13 cellular contexts compared by ENCODE assay signal in the genomic region with DNA sequence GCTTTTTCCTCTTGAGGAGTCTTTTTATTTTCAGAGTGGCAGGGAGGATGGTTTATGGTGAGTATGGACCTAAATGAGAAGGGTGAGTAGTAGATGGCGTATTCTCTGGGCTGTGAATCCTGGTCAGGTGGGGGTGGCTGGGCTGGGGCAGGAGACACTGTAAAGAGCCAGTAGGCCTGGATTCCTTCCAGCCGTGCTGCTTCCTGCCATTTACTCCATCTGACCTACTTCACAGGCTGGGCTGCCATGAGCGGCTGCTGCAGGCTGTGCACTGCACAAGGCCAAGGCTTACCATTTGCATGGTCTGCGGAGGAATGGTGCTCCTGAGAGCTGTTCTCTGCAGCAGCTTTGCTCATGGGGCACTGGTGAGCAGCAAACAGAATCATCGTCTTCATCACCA.
DNase-seq lines count a peak whose midpoint lies in the region; ATAC-seq and TF ChIP-seq lines count a peak whose summit lies in the region.
"Had no signal": no experiment of that assay in that cellular context is flagged by ENCODE, and none has a peak within 500 bp of the region (broad histone marks: within the 10 kb centered on the region; RNA-seq: fewer than 3 reads in every experiment).

No MANE protein-coding gene starts in this region.

- intact Hi-C loops in stomach (cut with DNase I; ENCODE audit: low total_unique reads), result no loop called here

- H3K4me3 ChIP-seq in GM23338 (no peak overlapping the region), gastroesophageal sphincter (no peak overlapping the region), neuronal stem cell (ENCODE audit: low read length in 2 of 2) (no peak overlapping the region), hepatocyte (no peak overlapping the region), stomach (no peak overlapping the region)

- H2AK5ac ChIP-seq in neuronal stem cell (ENCODE audit: low read depth, low read length), result peak overlapping the region; percentile 86

- TF ChIP-seq POLR2A in gastroesophageal sphincter (IDR thresholded peaks at IDR 0.05) (no peak), stomach (IDR thresholded peaks at IDR 0.05) (no peak)

- peaks cover 8% of the 10 kb centered on the region for H3K4me1 ChIP-seq in GM23338 (ENCODE audit: insufficient read depth)
- H3K4me1 ChIP-seq in gastroesophageal sphincter, result peaks cover 0 to 16% (median 0%) of the 10 kb centered on the region in 3 donors
- peaks cover 0 to 32% of the 10 kb centered on the region in 2 donors for H3K4me1 ChIP-seq in neuronal stem cell (ENCODE audit: control insufficient read depth in 2 of 2, insufficient read depth in 1 of 2, low read depth in 1 of 2, low read length in 2 of 2)
- H3K4me1 ChIP-seq in hepatocyte (ENCODE audit: insufficient read depth), result no peaks in the 10 kb centered on the region
- no peaks in the 10 kb centered on the region for H3K4me1 ChIP-seq in stomach

- peak overlapping the region; percentile 97 for H2BK12ac ChIP-seq in neuronal stem cell (ENCODE audit: low read length)

- peak overlapping the region; percentile 93 for H4K91ac ChIP-seq in neuronal stem cell (ENCODE audit: low read depth, low read length, poor library complexity)

- no peak overlapping the region for H3K4ac ChIP-seq in neuronal stem cell (ENCODE audit: low read length)

- H3K18ac ChIP-seq in neuronal stem cell (ENCODE audit: low read length), result peak overlapping the region; percentile 91

- H3K27me3 Mint-ChIP-seq in GM23338 (ENCODE audit: insufficient read depth, low read depth, poor library complexity), result peaks cover 4% of the 10 kb centered on the region

- H2BK5ac ChIP-seq in neuronal stem cell (ENCODE audit: low read length), result no peak overlapping the region

- peak overlapping the region; percentile 47 for H3K23ac ChIP-seq in neuronal stem cell (ENCODE audit: low read depth, low read length, poor library complexity)

- H3K4me2 ChIP-seq in GM23338, result no peak overlapping the region
- no peak overlapping the region for H3K4me2 ChIP-seq in neuronal stem cell (ENCODE audit: insufficient read depth, low read length, poor library complexity, severe bottlenecking)
- H3K4me2 ChIP-seq in hepatocyte, result no peak overlapping the region

- DNase-seq in GM23338 (ENCODE audit: low spot score) (no peak), RPMI7951 (ENCODE audit: low read depth) (peak; percentile 51), neuronal stem cell (ENCODE audit: low spot score) (no peak), hepatocyte (ENCODE audit: low spot score) (no peak), HuH-7 (ENCODE audit: low spot score) (no peak), stomach (no peak)
- DNase-seq: activated CD4-positive, alpha-beta T cell treated with anti-CD3 and anti-CD28 coated beads for 48 hours; kidney glomerular epithelial cell; NCI-H1417; occipital lobe had no signal

- H3K4me3 Mint-ChIP-seq in GM23338, result no peak overlapping the region

- H3K14ac ChIP-seq in neuronal stem cell (ENCODE audit: low read length), result peak overlapping the region; percentile 99

- H3F3A ChIP-seq in GM23338 (replicated peaks; ENCODE audit: low read depth), result no peaks in the 10 kb centered on the region

- no peaks in the 10 kb centered on the region for H3K9me3 Mint-ChIP-seq in GM23338

- ATAC-seq in GM23338, result peak; percentile 22; the same call in 2 of the 3 replicates
- ATAC-seq in gastroesophageal sphincter, result peak; percentile 28
- ATAC-seq in GM21390 (IDR thresholded peaks at IDR 0.05; ENCODE audit: unreplicated experiment), result no peak
- ATAC-seq: sciatic nerve had no signal

- no peak overlapping the region for H3K27ac ChIP-seq in GM23338 (ENCODE audit: low read depth)
- no peak overlapping the region for H3K27ac ChIP-seq in gastroesophageal sphincter
- peak overlapping the region; percentile 8 for H3K27ac ChIP-seq in neuronal stem cell (replicated peaks; ENCODE audit: low read length)
- no peak overlapping the region for H3K27ac ChIP-seq in hepatocyte
- H3K27ac ChIP-seq in stomach, result no peak overlapping the region

- no peak overlapping the region for H3K9ac ChIP-seq in neuronal stem cell (ENCODE audit: low read depth, low read length, poor library complexity)

- H2BK15ac ChIP-seq in neuronal stem cell (ENCODE audit: low read length), result peak overlapping the region; percentile 6

- H3K9me3 ChIP-seq in gastroesophageal sphincter (no peaks in the 10 kb centered on the region), neuronal stem cell (replicated peaks in 1 of 2; ENCODE audit: control insufficient read depth in 2 of 2, insufficient read depth in 1 of 2, low read depth in 1 of 2, low read length in 2 of 2) (no peaks in the 10 kb centered on the region), hepatocyte (ENCODE audit: low read depth) (no peaks in the 10 kb centered on the region), stomach (no peaks in the 10 kb centered on the region)

- TF ChIP-seq CTCF in GM23338 (conservative IDR thresholded peaks at IDR 0.05; ENCODE audit: low read depth in 2 of 2), result no peak
- no peak for TF ChIP-seq CTCF in gastroesophageal sphincter (IDR thresholded peaks at IDR 0.05)
- TF ChIP-seq CTCF in hepatocyte (IDR thresholded peaks at IDR 0.05; ENCODE audit: poor library complexity), result no peak
- TF ChIP-seq CTCF in stomach (IDR thresholded peaks at IDR 0.05), result no peak

- H3K9me2 ChIP-seq in GM23338 (ENCODE audit: insufficient read depth), result no peaks in the 10 kb centered on the region
- no peaks in the 10 kb centered on the region for H3K9me2 ChIP-seq in hepatocyte (replicated peaks; ENCODE audit: insufficient read depth)

- TF ChIP-seq EP300 in gastroesophageal sphincter (IDR thresholded peaks at IDR 0.05) (no peak), stomach (IDR thresholded peaks at IDR 0.05) (no peak)

- peaks cover 52% of the 10 kb centered on the region for H3K4me1 Mint-ChIP-seq in GM23338

- H3K27me3 ChIP-seq in GM23338 (ENCODE audit: insufficient read depth), result no peaks in the 10 kb centered on the region
- H3K27me3 ChIP-seq in gastroesophageal sphincter, result no peaks in the 10 kb centered on the region
- H3K27me3 ChIP-seq in neuronal stem cell (ENCODE audit: control insufficient read depth in 3 of 3, insufficient read depth in 3 of 3, low read depth in 1 of 3, low read length in 3 of 3), result no peaks in the 10 kb centered on the region
- H3K27me3 ChIP-seq in hepatocyte, result peaks cover 8% of the 10 kb centered on the region
- peaks cover 0 to 11% (median 0%) of the 10 kb centered on the region in 3 donors for H3K27me3 ChIP-seq in stomach

- H3K36me3 Mint-ChIP-seq in GM23338 (ENCODE audit: low read depth), result no peaks in the 10 kb centered on the region

- H3K79me1 ChIP-seq in neuronal stem cell (ENCODE audit: low read depth, low read length), result no peaks in the 10 kb centered on the region

- no peaks in the 10 kb centered on the region for H3K36me3 ChIP-seq in GM23338 (ENCODE audit: insufficient read depth)
- H3K36me3 ChIP-seq in gastroesophageal sphincter, result no peaks in the 10 kb centered on the region
- H3K36me3 ChIP-seq in neuronal stem cell (replicated peaks in 1 of 2; ENCODE audit: control insufficient read depth in 2 of 2, insufficient read depth in 2 of 2, low read length in 2 of 2), result no peaks in the 10 kb centered on the region
- no peaks in the 10 kb centered on the region for H3K36me3 ChIP-seq in hepatocyte (replicated peaks; ENCODE audit: insufficient read depth, low read depth)
- no peaks in the 10 kb centered on the region for H3K36me3 ChIP-seq in stomach

- H4K8ac ChIP-seq in neuronal stem cell (ENCODE audit: low read depth, low read length), result no peak overlapping the region

- H2AFZ ChIP-seq in GM23338 (no peak overlapping the region), neuronal stem cell (ENCODE audit: low read length) (no peak overlapping the region), hepatocyte (no peak overlapping the region)

- 58 to 75% methylated on average over 3 to 4 of the region's 5 CpGs for WGBS in gastroesophageal sphincter (ENCODE audit: low coverage in 1 of 2), 2 donors
- no CpG with 5 or more reads among the region's 5 CpGs for WGBS in neuronal stem cell (ENCODE audit: extremely low coverage in 2 of 2, insufficient read length in 2 of 2, insufficient replicate concordance in 1 of 2), 2 donors
- WGBS in hepatocyte (ENCODE audit: low lambda C conversion rate, missing lambda C conversion rate), result 73% methylated on average over 5 of the region's 5 CpGs
- WGBS in stomach, 5 donors, result 84 to 93% (median 89%) methylated on average over 5 of the region's 5 CpGs

- H3K79me2 ChIP-seq in GM23338 (replicated peaks; ENCODE audit: insufficient read depth) (no peaks in the 10 kb centered on the region), hepatocyte (no peaks in the 10 kb centered on the region)

- H2BK120ac ChIP-seq in neuronal stem cell (ENCODE audit: low read depth, low read length), result no peak overlapping the region

- no peaks in the 10 kb centered on the region for H4K20me1 ChIP-seq in GM23338 (replicated peaks; ENCODE audit: insufficient read depth)
- H4K20me1 ChIP-seq in hepatocyte (ENCODE audit: insufficient read depth, poor library complexity, severe bottlenecking), result no peaks in the 10 kb centered on the region

- no peak overlapping the region for H3K27ac Mint-ChIP-seq in GM23338
